1 cellular context compared by ENCODE assay signal in genomic region chr15:90271459-90272166, GRCh38.
TF ChIP-seq lines count a peak whose summit lies in the region.

No MANE protein-coding gene starts in this region.

TF ChIP-seq in GM12878, 131 proteins besides CTCF, POLR2A, EP300 and RAD21:
- TF ChIP-seq CBX3 (IDR thresholded peaks at IDR 0.05; ENCODE audit: borderline replicate concordance, low read depth) (no peak), FOXM1 (IDR thresholded peaks at IDR 0.05; ENCODE audit: low read depth, low read length) (no peak)
